In the genomic region with DNA sequence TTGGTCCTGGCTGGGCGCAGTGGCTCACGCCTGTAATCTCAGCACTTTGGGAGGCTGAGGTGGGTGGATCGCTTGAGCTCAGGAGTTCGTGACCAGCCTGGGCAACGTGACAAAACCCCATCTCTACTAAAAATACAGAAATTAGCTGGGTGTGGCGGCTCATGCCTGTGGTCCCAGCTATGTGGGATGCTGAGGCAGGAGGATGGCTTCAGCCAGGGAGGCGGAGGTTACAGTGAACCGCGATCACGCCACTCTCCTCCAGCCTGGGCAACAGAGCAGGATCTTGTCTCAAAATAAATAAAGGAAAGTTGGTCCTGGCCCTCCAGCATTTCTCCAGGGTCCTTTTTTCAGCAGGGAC, we compare ENCODE assay signal across 1 cellular context.
TF ChIP-seq lines count a peak whose summit lies in the region.

No MANE protein-coding gene starts in this region.

TF ChIP-seq in HepG2, 621 proteins besides CTCF, POLR2A, EP300 and RAD21:
- no peak for TF ChIP-seq BORCS8-MEF2B (CRISPR knock-in tag; IDR thresholded peaks at IDR 0.05)
- no peak for TF ChIP-seq HMGXB4 (CRISPR knock-in tag; IDR thresholded peaks at IDR 0.05; ENCODE audit: borderline replicate concordance in 1 of 2, low read depth in 1 of 2)
- no peak for TF ChIP-seq MED13 (CRISPR knock-in tag; IDR thresholded peaks at IDR 0.05)
- no peak for TF ChIP-seq ZNF619 (CRISPR knock-in tag; IDR thresholded peaks at IDR 0.05)
- TF ChIP-seq, protein P1, sequence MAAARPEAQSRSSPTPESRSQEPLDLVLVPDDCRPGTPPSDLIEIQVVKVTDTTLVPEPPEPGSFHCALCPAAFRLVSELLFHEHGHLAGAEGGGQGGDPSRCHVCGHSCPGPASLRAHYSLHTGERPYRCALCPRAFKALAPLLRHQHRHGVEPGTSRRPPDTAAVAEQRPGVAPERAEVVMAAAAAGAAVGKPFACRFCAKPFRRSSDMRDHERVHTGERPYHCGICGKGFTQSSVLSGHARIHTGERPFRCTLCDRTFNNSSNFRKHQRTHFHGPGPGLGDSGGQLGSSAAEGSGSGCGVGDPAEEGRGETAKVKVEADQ (CRISPR knock-in tag; IDR thresholded peaks at IDR 0.05; ENCODE audit: borderline replicate concordance) = no peak
- no peak for TF ChIP-seq ZNF350 (CRISPR knock-in tag; IDR thresholded peaks at IDR 0.05; ENCODE audit: borderline replicate concordance, low read depth)
- TF ChIP-seq ZNF431 (CRISPR knock-in tag; IDR thresholded peaks at IDR 0.05; ENCODE audit: borderline replicate concordance, low read depth) = no peak
- TF ChIP-seq ZNF605 (CRISPR knock-in tag; IDR thresholded peaks at IDR 0.05) = no peak
- TF ChIP-seq MTF1 (CRISPR knock-in tag; IDR thresholded peaks at IDR 0.05) = no peak
- TF ChIP-seq YEATS4 (CRISPR knock-in tag; IDR thresholded peaks at IDR 0.05; ENCODE audit: borderline replicate concordance) = no peak
- no peak for TF ChIP-seq FOXO4 (CRISPR knock-in tag; conservative IDR thresholded peaks at IDR 0.05)
- no peak for TF ChIP-seq ZNF720 (CRISPR knock-in tag; IDR thresholded peaks at IDR 0.05)
- no peak for TF ChIP-seq ZNF589 (CRISPR knock-in tag; conservative IDR thresholded peaks at IDR 0.05)
